ENCODE assay signal across 17 cellular contexts in genomic region chr15:71874245-71874644, GRCh38.
DNase-seq lines count a peak whose midpoint lies in the region; ATAC-seq, FAIRE-seq and TF ChIP-seq lines count a peak whose summit lies in the region.
"Had no signal": no experiment of that assay in that cellular context is flagged by ENCODE, and none has a peak within 500 bp of the region (broad histone marks: within the 10 kb centered on the region; RNA-seq: fewer than 3 reads in every experiment).

No MANE protein-coding gene starts in this region.

- no peak overlapping the region for H3K4me3 ChIP-seq in GM12878
- H3K4me3 ChIP-seq: PC-9, SJCRH30 had no signal

- BruUV-seq in GM12878 (replicated peaks; lab: Mats Ljungman, UMichigan): no TSS peak

- no peaks in the 10 kb centered on the region for H3K79me2 ChIP-seq in GM12878 (ENCODE audit: control insufficient read depth, insufficient read depth, low read length)

- H3K4me1 ChIP-seq in GM12878 (ENCODE audit: control insufficient read depth, insufficient read depth, low read length): peaks cover 2% of the 10 kb centered on the region; the same call in 1 of the 2 replicates
- H3K4me1 ChIP-seq: SJCRH30 had no signal

- 11% methylated on average over 3 of the region's 3 CpGs for WGBS in GM12878 (ENCODE audit: insufficient coverage, insufficient replicate concordance, low lambda C conversion rate, missing lambda C conversion rate)

- no peak for TF ChIP-seq RAD21 in GM12878 (IDR thresholded peaks at IDR 0.05; ENCODE audit: insufficient read depth, low read depth, low read length)

- H2AFZ ChIP-seq in GM12878 (ENCODE audit: control insufficient read depth, low read depth, low read length): no peak overlapping the region
- H2AFZ ChIP-seq: PC-9 had no signal

- in situ Hi-C loops in GM12878 (cut with MboI): no loop called here

- TF ChIP-seq EP300 in GM12878 (IDR thresholded peaks at IDR 0.05; ENCODE audit: borderline replicate concordance in 1 of 2, control insufficient read depth in 1 of 2, low read depth in 2 of 2, low read length in 2 of 2): no peak

- SMC1A ChIA-PET in GM12878 (lab: Charles Lee; ENCODE audit: uncharacterized antibody, unreplicated experiment): interaction anchor here (0.9 to 1.0 kb wide), 2 partner anchors 9 to 106 kb away, joined by 3 to 4 read pairs; no protein-coding TSS in a partner anchor

- RAD21 ChIA-PET in GM12878 (lab: Charles Lee; ENCODE audit: unreplicated experiment): no interaction called here

- no peak for TF ChIP-seq CTCF in GM12878 (IDR thresholded peaks at IDR 0.05 in 2 of 3, conservative IDR thresholded peaks at IDR 0.05 in 1 of 3; ENCODE audit: control insufficient read depth in 2 of 3, extremely low read depth in 1 of 3, insufficient read depth in 1 of 3, low read depth in 3 of 3, low read length in 3 of 3)

- H3K27me3 ChIP-seq in GM12878 (replicated peaks in 1 of 2; ENCODE audit: control insufficient read depth in 2 of 2, insufficient read depth in 2 of 2, low read length in 1 of 2): no peaks in the 10 kb centered on the region
- H3K27me3 ChIP-seq: SJCRH30 had no signal

- intact Hi-C loops in GM12878 (cut with micrococcal nuclease; ENCODE audit: unreplicated experiment): no loop called here

- H3K27ac ChIP-seq in GM12878 (ENCODE audit: control insufficient read depth, insufficient read depth): no peak overlapping the region; the same call in 1 of the 2 replicates
- H3K27ac ChIP-seq: C4-2B, HL-60, PC-9, SJCRH30 had no signal

- POLR2A ChIA-PET in GM12878 (lab: Charles Lee): no interaction called here

- no peak overlapping the region for H3K4me2 ChIP-seq in GM12878 (ENCODE audit: control insufficient read depth, insufficient read depth)
- H3K4me2 ChIP-seq: PC-9 had no signal

- no peaks in the 10 kb centered on the region for H4K20me1 ChIP-seq in GM12878 (ENCODE audit: control insufficient read depth, insufficient read depth)

- CTCF ChIA-PET in GM12878 (lab: Yijun Ruan, JAX): interaction anchor here (1.1 kb wide), 1 partner anchor 281 kb away, joined by 3 read pairs; no protein-coding TSS in a partner anchor

- TF ChIP-seq POLR2A in GM12891 (IDR thresholded peaks at IDR 0.05; ENCODE audit: low read depth, low read length) (no peak), GM12878 (IDR thresholded peaks at IDR 0.05; ENCODE audit: low read depth, low read length) (no peak)

- H3K9ac ChIP-seq in GM12878 (ENCODE audit: control insufficient read depth, insufficient read depth, low read length): no peak overlapping the region

- no peak for DNase-seq in GM12891 (ENCODE audit: insufficient read length, low spot score)
- peak; percentile 17 for DNase-seq in GM12878 (ENCODE audit: low read depth, low spot score)
- DNase-seq in activated CD4-positive, alpha-beta T cell treated with anti-CD3 and anti-CD28 coated beads, Interleukin-2, amount 50 U/mL, for 48 hours: no peak
- no peak for DNase-seq in AG08395 (ENCODE audit: low spot score)
- no peak for DNase-seq in NCI-H1436 treated with DMSO at 0.1 percent for 48 hours (lab: John Stamatoyannopoulos, UW)
- DNase-seq: COR-L47, GOT3, NCI-H1417, NCI-H1930, NCI-H446, PC-9, SJCRH30 had no signal

- H3K36me3 ChIP-seq in GM12878 (ENCODE audit: control insufficient read depth in 2 of 2, insufficient read depth in 2 of 2, low read length in 1 of 2): no peaks in the 10 kb centered on the region

- FAIRE-seq in GM12891 (lab: Jason Lieb, UNC) (peak; percentile 78), GM12878 (lab: Jason Lieb, UNC) (no peak)

- ATAC-seq in GM19397 (IDR thresholded peaks at IDR 0.05; ENCODE audit: unreplicated experiment) (peak; percentile 57), HG02938 (IDR thresholded peaks at IDR 0.05; ENCODE audit: unreplicated experiment) (peak; percentile 56), GM12878 (peak; percentile 83), GM18517 (IDR thresholded peaks at IDR 0.05; ENCODE audit: unreplicated experiment) (no peak)

- H3K9me3 ChIP-seq in GM12878 (replicated peaks; ENCODE audit: control insufficient read depth, insufficient read depth, low read length): no peaks in the 10 kb centered on the region
- H3K9me3 ChIP-seq: SJCRH30 had no signal

TF ChIP-seq in GM12891, 5 proteins besides CTCF, POLR2A, EP300 and RAD21:
- TF ChIP-seq POLR2AphosphoS5 (IDR thresholded peaks at IDR 0.05; ENCODE audit: low read depth, low read length): no peak
- TF ChIP-seq POU2F2 (IDR thresholded peaks at IDR 0.05; ENCODE audit: low read depth, low read length): no peak
- peak; percentile 77 for TF ChIP-seq SPI1 (IDR thresholded peaks at IDR 0.05; ENCODE audit: low read depth, low read length)
- TF ChIP-seq PAX5 (IDR thresholded peaks at IDR 0.05; ENCODE audit: insufficient read depth, low read length, severe bottlenecking): no peak
- no peak for TF ChIP-seq TAF1 (IDR thresholded peaks at IDR 0.05; ENCODE audit: low read depth, low read length)

TF ChIP-seq in GM12878, 131 proteins besides CTCF, POLR2A, EP300 and RAD21 (continues in another document):
- TF ChIP-seq ZNF24 (IDR thresholded peaks at IDR 0.05) (no peak), IKZF2 (IDR thresholded peaks at IDR 0.05) (0 out of 4 replicates have a peak, but pooled peaks of 1 of the 2 experiments have one; percentile 24), ETV6 (conservative IDR thresholded peaks at IDR 0.05 in 1 of 2, IDR thresholded peaks at IDR 0.05 in 1 of 2; ENCODE audit: borderline replicate concordance in 1 of 2, low read depth in 1 of 2) (peak in 1 of 2 experiments; percentile 82; a peak in 1 of 4 replicates), TCF3 (IDR thresholded peaks at IDR 0.05; ENCODE audit: borderline replicate concordance, insufficient read depth, low read depth, low read length) (no peak), DPF2 (IDR thresholded peaks at IDR 0.05) (no peak), FOS (IDR thresholded peaks at IDR 0.05; ENCODE audit: borderline replicate concordance, extremely low read depth, insufficient read length) (no peak), TARDBP (IDR thresholded peaks at IDR 0.05; ENCODE audit: borderline replicate concordance) (no peak), SPI1 (IDR thresholded peaks at IDR 0.05; ENCODE audit: borderline replicate concordance, insufficient read depth, low read depth, low read length) (peak; percentile 59; the same call in 1 of the 2 replicates), ZSCAN29 (IDR thresholded peaks at IDR 0.05) (no peak), ZNF592 (IDR thresholded peaks at IDR 0.05) (no peak), EED (IDR thresholded peaks at IDR 0.05; ENCODE audit: low read depth) (peak; percentile 47; the same call in 1 of the 2 replicates), YBX1 (IDR thresholded peaks at IDR 0.05) (no peak), BCL11A (IDR thresholded peaks at IDR 0.05; ENCODE audit: low read depth, low read length) (no peak), STAT1 (conservative IDR thresholded peaks at IDR 0.05) (no peak), JUNB (IDR thresholded peaks at IDR 0.05) (peak; percentile 49)
